1 cellular context compared by ENCODE assay signal in genomic region chr3:155418426-155418825, GRCh38.
TF ChIP-seq lines count a peak whose summit lies in the region.

No MANE protein-coding gene starts in this region.

TF ChIP-seq in GM23338, 12 proteins besides CTCF, POLR2A, EP300 and RAD21 (continued from another document):
- TF ChIP-seq REST (IDR thresholded peaks at IDR 0.05; ENCODE audit: unreplicated experiment) (no peak), STAT1 (IDR thresholded peaks at IDR 0.05; ENCODE audit: unreplicated experiment) (no peak)
